ENCODE assay signal across 14 cellular contexts in the genomic region with DNA sequence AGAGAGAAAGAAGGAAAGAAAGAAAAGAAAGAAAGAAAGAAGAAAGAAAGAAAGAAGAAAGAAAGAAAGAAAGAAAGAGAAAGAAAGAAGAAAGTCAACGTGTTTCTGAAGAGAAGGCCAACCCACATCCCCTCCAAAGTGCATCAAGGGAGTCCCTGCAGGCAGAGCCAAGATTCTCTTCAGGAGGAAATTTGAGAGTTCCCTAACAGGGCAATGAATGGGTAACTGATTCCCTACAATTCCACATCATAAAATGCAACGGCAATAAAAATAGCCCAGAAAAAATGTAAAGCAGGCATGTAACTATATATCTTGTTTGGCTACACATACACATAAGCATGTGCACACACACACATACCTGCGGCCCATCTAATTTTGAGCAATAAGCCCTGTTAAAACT. TPM values are rescaled to one million over a fixed set of nuclear protein-coding genes. Genes with fewer than 3 reads are reported as not detected.
"Had no signal": no experiment of that assay in that cellular context is flagged by ENCODE, and none has a peak within 500 bp of the region (broad histone marks: within the 10 kb centered on the region; RNA-seq: fewer than 3 reads in every experiment).

No MANE protein-coding gene starts in this region.

RNA-seq across cellular contexts. Expression of gene SFTPA2, which starts 15.8 kb away (rescaled TPM):
- total RNA-seq: activated naive CD4-positive, alpha-beta T cell treated with anti-CD3 and anti-CD28 coated beads for 36 hours; activated naive CD4-positive, alpha-beta T cell treated with anti-CD3 and anti-CD28 coated beads, Interleukin-2, amount 50 U/mL, for 72 hours; activated naive CD8-positive, alpha-beta T cell treated with anti-CD3 and anti-CD28 coated beads for 36 hours; activated naive CD8-positive, alpha-beta T cell treated with anti-CD3 and anti-CD28 coated beads, Interleukin-2, amount 10 ng/mL, durations not matched to agents 7 days and 5 days; activated T-cell treated with anti-CD3 and anti-CD28 coated beads, Interleukin-2, amount 50 U/mL, for 72 hours; activated T-helper 1 cell treated with anti-CD3 and anti-CD28 coated beads, Interleukin-12 subunit alpha, Interleukin-12 subunit beta, Interleukin-2, Interleukin-4 antibody, amounts not matched to agents 30 ng/mL and 10 ng/mL and 1 ng/mL, durations not matched to agents 14 hours and 24 hours and 36 hours; activated T-helper 17 cell treated with anti-CD3 and anti-CD28 coated beads, Interleukin-2, amount 50 U/mL, for 72 hours; activated T-helper 2 cell treated with anti-CD3 and anti-CD28 coated beads, Interferon-gamma antibody, Interleukin-2, Interleukin-4, amounts not matched to agents 10 μg/mL and 5 μg/mL and 100 μg/mL, durations not matched to agents 14 hours and 24 hours and 36 hours; ascending aorta; astrocyte; bronchial epithelial cell; chondrocyte had no signal
- polyA plus RNA-seq: cardiac muscle cell had no signal

RNA-seq across cellular contexts. Expression of gene EIF5AL1, which starts 32.1 kb away (rescaled TPM):
- total RNA-seq: body of pancreas had no signal
